In the genomic region with DNA sequence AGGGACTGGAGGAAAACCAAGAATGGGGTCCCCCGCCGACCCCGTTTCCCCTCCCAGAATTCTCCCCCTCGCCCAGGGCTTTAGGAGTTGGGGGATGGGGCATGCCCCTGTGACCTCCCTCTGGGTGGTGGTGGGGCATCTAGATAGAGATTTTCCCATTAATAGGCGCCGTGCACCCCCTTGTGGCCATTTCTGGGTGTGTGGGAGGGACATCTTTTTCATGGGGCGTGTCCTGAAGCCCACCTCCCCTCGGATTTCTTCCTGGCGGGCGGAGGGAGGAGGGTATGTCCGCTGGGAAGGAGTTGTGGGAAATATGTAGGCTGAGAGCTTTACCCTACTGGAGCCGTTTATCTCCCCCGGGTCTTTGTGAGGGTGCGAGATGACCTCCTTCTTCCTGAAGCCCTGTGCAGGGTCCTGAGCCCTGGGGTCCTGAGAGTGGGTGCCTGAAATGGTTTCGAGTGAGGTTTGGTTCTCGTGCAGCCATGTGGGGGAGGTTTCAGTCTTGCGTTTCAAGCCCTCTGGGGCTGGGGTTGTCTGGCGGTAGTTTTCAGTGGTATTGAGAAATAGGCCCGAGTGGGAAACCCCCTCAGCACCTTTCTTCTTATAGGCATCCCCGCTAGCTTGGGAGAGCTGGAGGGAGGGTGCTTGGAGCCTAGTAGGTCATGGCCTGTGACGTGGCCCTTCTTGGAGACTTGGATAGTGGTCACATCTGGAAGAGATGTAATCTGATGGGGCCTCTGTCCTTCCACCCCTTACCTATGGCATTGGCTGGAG, we compare ENCODE assay signal across 9 cellular contexts. TPM values are rescaled to one million over a fixed set of nuclear protein-coding genes. Genes with fewer than 3 reads are reported as not detected.
DNase-seq lines count a peak whose midpoint lies in the region; ATAC-seq, FAIRE-seq and TF ChIP-seq lines count a peak whose summit lies in the region.
"Had no signal": no experiment of that assay in that cellular context is flagged by ENCODE, and none has a peak within 500 bp of the region (broad histone marks: within the 10 kb centered on the region; RNA-seq: fewer than 3 reads in every experiment).

No MANE protein-coding gene starts in this region.

- whole genome bisulfite sequencing in testis, 2 donors, result 0 to 1% methylated on average over 14 to 17 of the region's 21 CpGs

- H3K4me1 Mint-ChIP-seq in activated T-helper 17 cell treated with anti-CD3 and anti-CD28 coated beads, Interleukin-2, amount 50 U/mL, for 72 hours, result peaks cover 11% of the 10 kb centered on the region

- H3K9me3 ChIP-seq in neutrophil (no peaks in the 10 kb centered on the region), testis (no peaks in the 10 kb centered on the region)

- H3K36me3 Mint-ChIP-seq in activated T-helper 17 cell treated with anti-CD3 and anti-CD28 coated beads, Interleukin-2, amount 50 U/mL, for 72 hours (ENCODE audit: low read depth), result peaks cover 58% of the 10 kb centered on the region

- H3K27me3 ChIP-seq in neutrophil, result no peaks in the 10 kb centered on the region
- H3K27me3 ChIP-seq in testis, result no peaks in the 10 kb centered on the region

- peak; percentile 70 for DNase-seq in COR-L47 (lab: John Stamatoyannopoulos, UW)
- peak; percentile 78 for DNase-seq in HuH-7 (ENCODE audit: low spot score)
- peak; percentile 48 for DNase-seq in RCC 7860 (ENCODE audit: low spot score)
- peak; percentile 72 for DNase-seq in fibroblast of villous mesenchyme (ENCODE audit: low read depth)
- DNase-seq in testis, result peak; percentile 72

- intact Hi-C loops in testis (cut with DNase I; ENCODE audit: low total_unique reads), result no loop called here

- TF ChIP-seq CTCF in fibroblast of villous mesenchyme (IDR thresholded peaks at IDR 0.05; ENCODE audit: insufficient read depth, low read depth, low read length) (peak; percentile 67), neutrophil (IDR thresholded peaks at IDR 0.05) (peak; percentile 21), testis (IDR thresholded peaks at IDR 0.05) (peak; percentile 49 to 69 (median 59))

- H3K27ac ChIP-seq in neutrophil (peak overlapping the region; percentile 90), testis (peak overlapping the region; percentile 79 to 91)

- H3K36me3 ChIP-seq in neutrophil (no peaks in the 10 kb centered on the region), testis (ENCODE audit: low read depth, missing control alignments) (no peaks in the 10 kb centered on the region)

- H3K4me1 ChIP-seq in neutrophil (ENCODE audit: control insufficient read depth in 1 of 2, insufficient read depth in 1 of 2, low read depth in 1 of 2, low read length in 1 of 2) (peaks cover 26 to 33% of the 10 kb centered on the region in 2 experiments), testis (peaks cover 42% of the 10 kb centered on the region)

- no peak for FAIRE-seq in RCC 7860 (lab: Jason Lieb, UNC)
- FAIRE-seq: frontal cortex had no signal

- H3K4me3 Mint-ChIP-seq in activated T-helper 17 cell treated with anti-CD3 and anti-CD28 coated beads, Interleukin-2, amount 50 U/mL, for 72 hours, result peak overlapping the region; percentile 94

- H3K4me3 ChIP-seq in fibroblast of villous mesenchyme (ENCODE audit: low read depth, low read length) (peak overlapping the region; percentile 94), neutrophil (ENCODE audit: low read depth in 1 of 2, low read length in 1 of 2) (peak overlapping the region; percentile 68 to 92), testis (peak overlapping the region; percentile 86 to 91)

- ATAC-seq in activated T-helper 17 cell treated with anti-CD3 and anti-CD28 coated beads, Interleukin-2, amount 50 U/mL, for 72 hours (replicated peaks), result peak; percentile 14
- no peak for ATAC-seq in GM18870 (IDR thresholded peaks at IDR 0.05; ENCODE audit: unreplicated experiment)

- H3K27me3 Mint-ChIP-seq in activated T-helper 17 cell treated with anti-CD3 and anti-CD28 coated beads, Interleukin-2, amount 50 U/mL, for 72 hours, result no peaks in the 10 kb centered on the region

- H3K9me3 Mint-ChIP-seq in activated T-helper 17 cell treated with anti-CD3 and anti-CD28 coated beads, Interleukin-2, amount 50 U/mL, for 72 hours, result no peaks in the 10 kb centered on the region

- peak overlapping the region; percentile 99 for H3K27ac Mint-ChIP-seq in activated T-helper 17 cell treated with anti-CD3 and anti-CD28 coated beads, Interleukin-2, amount 50 U/mL, for 72 hours

- no peak for TF ChIP-seq POLR2A in testis (IDR thresholded peaks at IDR 0.05)

RNA-seq across cellular contexts. Expression of a gene that starts 1.0 kb away (rescaled TPM):
- 100 to 1,000 TPM; 183 to 345 TPM for total RNA-seq in activated T-helper 17 cell treated with anti-CD3 and anti-CD28 coated beads, Interleukin-2, amount 50 U/mL, for 72 hours
- total RNA-seq in fibroblast of villous mesenchyme (258 and 341 TPM in 2 replicates), testis (100 to 1,000 TPM; 192 to 272 TPM)
- polyA plus RNA-seq in testis (ENCODE audit: insufficient read depth, low read depth, low replicate concordance), result 201 TPM

RNA-seq across cellular contexts. Expression of a gene that starts 11.3 kb away (rescaled TPM):
- total RNA-seq in activated T-helper 17 cell treated with anti-CD3 and anti-CD28 coated beads, Interleukin-2, amount 50 U/mL, for 72 hours, result 1 to 10 TPM; 8.5 to 8.6 TPM
- total RNA-seq in fibroblast of villous mesenchyme, result under 0.01 and 0.32 TPM in 2 replicates
- 1 to 10 TPM; 2.9 to 5.0 TPM for total RNA-seq in testis
- 2.2 TPM for polyA plus RNA-seq in testis (ENCODE audit: insufficient read depth, low read depth, low replicate concordance)

RNA-seq across cellular contexts. Expression of a gene that starts 12.4 kb away (rescaled TPM):
- total RNA-seq in activated T-helper 17 cell treated with anti-CD3 and anti-CD28 coated beads, Interleukin-2, amount 50 U/mL, for 72 hours, result 10 to 100 TPM; 61.1 to 80.5 TPM
- total RNA-seq in fibroblast of villous mesenchyme (4.7 and 6.8 TPM in 2 replicates), testis (10 to 100 TPM; 11.3 to 19.3 TPM)
- polyA plus RNA-seq in testis (ENCODE audit: insufficient read depth, low read depth, low replicate concordance), result 17.3 TPM

RNA-seq across cellular contexts. Expression of a gene that starts 12.4 kb away (rescaled TPM):
- total RNA-seq in activated T-helper 17 cell treated with anti-CD3 and anti-CD28 coated beads, Interleukin-2, amount 50 U/mL, for 72 hours, result 100 to 1,000 TPM; 150 to 218 TPM
- total RNA-seq in fibroblast of villous mesenchyme (49.9 and 66.5 TPM in 2 replicates), testis (10 to 100 TPM; 50.1 to 51.6 TPM)
- polyA plus RNA-seq in testis (ENCODE audit: insufficient read depth, low read depth, low replicate concordance), result 34.9 TPM

RNA-seq across cellular contexts. Expression of a gene that starts 12.8 kb away (rescaled TPM):
- total RNA-seq in activated T-helper 17 cell treated with anti-CD3 and anti-CD28 coated beads, Interleukin-2, amount 50 U/mL, for 72 hours, result 1 to 10 TPM in 1 of 2 donors, under 1 TPM in 1; 0.93 to 4.3 TPM
- total RNA-seq in fibroblast of villous mesenchyme (20.0 and 32.0 TPM in 2 replicates), testis (1 to 10 TPM; 8.8 to 9.8 TPM)
- 17.1 TPM for polyA plus RNA-seq in testis (ENCODE audit: insufficient read depth, low read depth, low replicate concordance)
